In genomic region chr1:1400576-1401456, GRCh38 we compare ENCODE assay signal across 8 cellular contexts. TPM values are rescaled to one million over a fixed set of nuclear protein-coding genes. Genes with fewer than 3 reads are reported as not detected.
DNase-seq lines count a peak whose midpoint lies in the region; ATAC-seq, FAIRE-seq and TF ChIP-seq lines count a peak whose summit lies in the region.

No MANE protein-coding gene starts in this region.

- H3K79me1 ChIP-seq in mesendoderm (ENCODE audit: low read length) = peaks cover 36% of the 10 kb centered on the region

- H3K36me3 ChIP-seq in A673 (ENCODE audit: insufficient read depth, low read length, poor library complexity, severe bottlenecking) = peaks cover 63% of the 10 kb centered on the region
- H3K36me3 ChIP-seq in GM12878 (ENCODE audit: control insufficient read depth in 2 of 2, insufficient read depth in 2 of 2, low read length in 1 of 2) = peaks cover 14 to 31% of the 10 kb centered on the region in 2 experiments
- H3K36me3 ChIP-seq in mesendoderm (ENCODE audit: control insufficient read depth, insufficient read depth, low read length) = peaks cover 20% of the 10 kb centered on the region

- H3K9ac ChIP-seq in GM12878 (ENCODE audit: control insufficient read depth, insufficient read depth, low read length) (peak overlapping the region; percentile 99), mesendoderm (ENCODE audit: low read length) (peak overlapping the region; percentile 98)

- no peaks in the 10 kb centered on the region for H3K9me3 ChIP-seq in A673 (ENCODE audit: low read depth, low read length, poor library complexity, severe bottlenecking)
- H3K9me3 ChIP-seq in GM12878 (replicated peaks; ENCODE audit: control insufficient read depth, insufficient read depth, low read length) = no peaks in the 10 kb centered on the region

- no peak overlapping the region for H4K8ac ChIP-seq in mesendoderm (ENCODE audit: low read depth, low read length)

- TF ChIP-seq RAD21 in GM12878 (IDR thresholded peaks at IDR 0.05; ENCODE audit: insufficient read depth, low read depth, low read length) = no peak

- H3K18ac ChIP-seq in mesendoderm (ENCODE audit: low read length) = no peak overlapping the region

- H2AFZ ChIP-seq in GM12878 (ENCODE audit: control insufficient read depth, low read depth, low read length) = no peak overlapping the region

- no peak overlapping the region for H3K4ac ChIP-seq in mesendoderm (ENCODE audit: low read depth, low read length)

- no peak overlapping the region for H3K23ac ChIP-seq in mesendoderm (ENCODE audit: low read length)

- BruUV-seq in A673 (replicated peaks; lab: Mats Ljungman, UMichigan) (no TSS peak), GM12878 (replicated peaks; lab: Mats Ljungman, UMichigan) (no TSS peak)

- no peak overlapping the region for H2BK120ac ChIP-seq in mesendoderm (ENCODE audit: low read depth, low read length)

- no peak for DNase-seq in A673 (ENCODE audit: low spot score)
- no peak for DNase-seq in HFF-Myc (ENCODE audit: extremely low read depth, low read depth)
- DNase-seq in GM12878 (ENCODE audit: low read depth, low spot score) = no peak
- no peak for DNase-seq in mesendoderm
- DNase-seq in NCI-H1105 treated with DMSO at 0.1 percent for 48 hours (lab: John Stamatoyannopoulos, UW) = no peak
- DNase-seq in NCI-H2227 treated with DMSO at 0.1 percent for 48 hours (lab: John Stamatoyannopoulos, UW) = no peak
- no peak for DNase-seq in NCI-H526 treated with DMSO at 0.1 percent for 48 hours (lab: John Stamatoyannopoulos, UW)

- no peak for TF ChIP-seq EP300 in GM12878 (IDR thresholded peaks at IDR 0.05; ENCODE audit: borderline replicate concordance in 1 of 2, control insufficient read depth in 1 of 2, low read depth in 2 of 2, low read length in 2 of 2)

- 79% methylated on average over 22 of the region's 22 CpGs for whole genome bisulfite sequencing in GM12878 (ENCODE audit: insufficient coverage, insufficient replicate concordance, low lambda C conversion rate, missing lambda C conversion rate)
- no CpG with 5 or more reads among the region's 22 CpGs for WGBS in mesendoderm (ENCODE audit: extremely low coverage, insufficient coverage, low lambda C conversion rate)

- H3K56ac ChIP-seq in mesendoderm (ENCODE audit: low read length) = peak overlapping the region; percentile 99

- H4K20me1 ChIP-seq in GM12878 (ENCODE audit: control insufficient read depth, insufficient read depth) = no peaks in the 10 kb centered on the region; the same call in 1 of the 2 replicates

- POLR2A ChIA-PET in A673 (lab: Charles Lee; ENCODE audit: low non-redundant PET) (interaction anchor here (0.6 kb wide), 1 partner anchor 12 kb away, joined by 6 read pairs; no protein-coding TSS in a partner anchor), GM12878 (lab: Charles Lee) (interaction anchor here (1.2 to 2.1 kb wide), 3 partner anchors 14 to 37 kb away, joined by 6 to 17 read pairs (median 6); partner anchors contain the start of gene AURKAIP1)

- intact Hi-C loops in A673 (cut with micrococcal nuclease; ENCODE audit: unreplicated experiment) = no loop called here
- intact Hi-C loops in GM12878 (cut with micrococcal nuclease; ENCODE audit: unreplicated experiment) = no loop called here

- ATAC-seq in GM12878 (no peak), HG03045 (IDR thresholded peaks at IDR 0.05; ENCODE audit: unreplicated experiment) (no peak)

- no peak overlapping the region for H2BK5ac ChIP-seq in mesendoderm (ENCODE audit: low read length)

- CTCF ChIA-PET in A673 (lab: Charles Lee) = interaction anchor here (0.6 kb wide), 1 partner anchor 31 kb away, joined by 3 read pairs; no protein-coding TSS in a partner anchor
- CTCF ChIA-PET in GM12878 (lab: Yijun Ruan, JAX) = interaction anchor here (1.3 to 1.6 kb wide), 5 partner anchors 15 to 40 kb away, joined by 3 to 6 read pairs (median 4); partner anchors contain the start of gene AURKAIP1

- peak; percentile 62 for TF ChIP-seq POLR2A in GM12878 (IDR thresholded peaks at IDR 0.05; ENCODE audit: low read depth, low read length)

- TF ChIP-seq CTCF in A673 (conservative IDR thresholded peaks at IDR 0.05; ENCODE audit: low read depth, low read length) (no peak), HFF-Myc (IDR thresholded peaks at IDR 0.05; ENCODE audit: low read depth, low read length, missing control alignments) (no peak), GM12878 (IDR thresholded peaks at IDR 0.05 in 2 of 3, conservative IDR thresholded peaks at IDR 0.05 in 1 of 3; ENCODE audit: control insufficient read depth in 2 of 3, extremely low read depth in 1 of 3, insufficient read depth in 1 of 3, low read depth in 3 of 3, low read length in 3 of 3) (no peak)

- H2BK15ac ChIP-seq in mesendoderm (replicated peaks; ENCODE audit: low read depth) = no peak overlapping the region

- H3K4me3 ChIP-seq in A673 (ENCODE audit: low read depth, low read length, poor library complexity, severe bottlenecking) (peak overlapping the region; percentile 97), HFF-Myc (replicated peaks; ENCODE audit: low read depth, low read length) (peak overlapping the region; percentile 98), GM12878 (peak overlapping the region; percentile 77), mesendoderm (ENCODE audit: low read length) (peak overlapping the region; percentile 100)

- RAD21 ChIA-PET in GM12878 (lab: Charles Lee; ENCODE audit: unreplicated experiment) = interaction anchor here (1.0 to 1.7 kb wide), 3 partner anchors 9 to 40 kb away, joined by 3 to 4 read pairs (median 3); no protein-coding TSS in a partner anchor

- peaks cover 17% of the 10 kb centered on the region for H3K4me1 ChIP-seq in A673 (ENCODE audit: insufficient read depth, low read length, poor library complexity, severe bottlenecking)
- peaks cover 30% of the 10 kb centered on the region for H3K4me1 ChIP-seq in GM12878 (ENCODE audit: control insufficient read depth, insufficient read depth, low read length)
- H3K4me1 ChIP-seq in mesendoderm (ENCODE audit: control insufficient read depth, low read depth, low read length) = no peaks in the 10 kb centered on the region

- in situ Hi-C loops in GM12878 (cut with MboI) = loop anchor here (5.0 kb wide), 1 partner anchor 106 kb away; no protein-coding TSS in a partner anchor

- SMC1A ChIA-PET in GM12878 (lab: Charles Lee; ENCODE audit: uncharacterized antibody, unreplicated experiment) = interaction anchor here (0.7 to 0.9 kb wide), 2 partner anchors 37 to 41 kb away, joined by 3 read pairs; no protein-coding TSS in a partner anchor

- H3K79me2 ChIP-seq in GM12878 (ENCODE audit: control insufficient read depth, insufficient read depth, low read length) (peaks cover 63% of the 10 kb centered on the region), mesendoderm (ENCODE audit: control insufficient read depth, insufficient read depth, low read length) (peaks cover 42% of the 10 kb centered on the region)

- no peaks in the 10 kb centered on the region for H3K27me3 ChIP-seq in A673 (replicated peaks; ENCODE audit: insufficient read depth, low read depth, low read length, poor library complexity)
- H3K27me3 ChIP-seq in GM12878 (replicated peaks in 1 of 2; ENCODE audit: control insufficient read depth in 2 of 2, insufficient read depth in 2 of 2, low read length in 1 of 2) = no peaks in the 10 kb centered on the region
- H3K27me3 ChIP-seq in mesendoderm (ENCODE audit: insufficient read depth, low read length, poor library complexity) = no peaks in the 10 kb centered on the region

- peak overlapping the region; percentile 73 for H3K4me2 ChIP-seq in GM12878 (ENCODE audit: control insufficient read depth, insufficient read depth)
- H3K4me2 ChIP-seq in mesendoderm (ENCODE audit: low read length) = peak overlapping the region; percentile 100

- no peak overlapping the region for H2AK5ac ChIP-seq in mesendoderm (ENCODE audit: low read length)

- H4K5ac ChIP-seq in mesendoderm (ENCODE audit: low read length) = no peak overlapping the region

- peak overlapping the region; percentile 97 for H3K27ac ChIP-seq in A673 (ENCODE audit: low read depth, low read length, poor library complexity, severe bottlenecking)
- H3K27ac ChIP-seq in GM12878 (ENCODE audit: control insufficient read depth, insufficient read depth) = peak overlapping the region; percentile 78
- H3K27ac ChIP-seq in mesendoderm (ENCODE audit: low read depth, low read length) = no peak overlapping the region

- FAIRE-seq in GM12878 (lab: Jason Lieb, UNC) = no peak

RNA-seq across cellular contexts. Expression of gene CCNL2, which starts 1.7 kb away (rescaled TPM):
- total RNA-seq in A673 (2021) (206 and 213 TPM in 2 replicates), GM12878 (2014; rRNA removed) (102 and 106 TPM in 2 replicates), GM12878 (2014; rRNA removed; fragmentation: Illumina TruSeq; extraction: Trizol) (42.5 and 43.2 TPM in 2 replicates), GM12878 (2021) (83.8 and 101 TPM in 2 replicates)
- 379 and 418 TPM in 2 replicates for total RNA-seq in GM12878 (2013; cell fraction: nucleolus; rRNA removed)
- 37.9 TPM for polyA plus RNA-seq in GM12878 (2011; ENCODE audit: low read depth)
- polyA plus RNA-seq in GM12878 (2011; rRNA removed) (112 and 115 TPM in 2 replicates), GM12878 (2014; fragmentation: Illumina TruSeq; extraction: Trizol) (33.7 and 54.3 TPM in 2 replicates), GM12878 (2014; fragmentation: Nextera tagmentation; extraction: Ambion mirVana) (1 to 10 TPM; 2.1 to 5.5 TPM), GM12878 (2014; rRNA removed) (143 and 153 TPM in 2 replicates), GM12878 (2016; fragmentation: Nextera tagmentation; extraction: Ambion mirVana) (100 to 1,000 TPM; 100 to 102 TPM)
- 80.7 and 108 TPM in 2 replicates for polyA plus RNA-seq in GM12878 (2011; cell fraction: cytosol; rRNA removed)
- 831 and 868 TPM in 2 replicates for polyA plus RNA-seq in GM12878 (2011; cell fraction: nucleus; rRNA removed)
- polyA plus RNA-seq in GM12878 (2012) = 67.0 and 72.4 TPM in 2 replicates
- polyA minus RNA-seq in GM12878 (2011; rRNA and poly(A)+ RNA removed) = 59.9 and 80.8 TPM in 2 replicates
- polyA minus RNA-seq in GM12878 (2011; cell fraction: cytosol; rRNA and poly(A)+ RNA removed) = 21.0 and 30.3 TPM in 2 replicates
- 105 and 145 TPM in 2 replicates for polyA minus RNA-seq in GM12878 (2011; cell fraction: nucleus; rRNA and poly(A)+ RNA removed)
- polyA plus RNA-seq in mesendoderm (2013, experiment 1 of 2) = 65.2 TPM
- polyA plus RNA-seq in mesendoderm (2013, experiment 2 of 2) = 61.8 TPM

RNA-seq across cellular contexts. Expression of gene MRPL20, which starts 6.3 kb away (rescaled TPM):
- total RNA-seq in A673 (2021) (137 and 151 TPM in 2 replicates), GM12878 (2014; rRNA removed) (205 and 223 TPM in 2 replicates), GM12878 (2014; rRNA removed; fragmentation: Illumina TruSeq; extraction: Trizol) (132 and 153 TPM in 2 replicates), GM12878 (2021) (141 and 149 TPM in 2 replicates)
- 47.9 and 53.1 TPM in 2 replicates for total RNA-seq in GM12878 (2013; cell fraction: nucleolus; rRNA removed)
- 92.4 TPM for polyA plus RNA-seq in GM12878 (2011; ENCODE audit: low read depth)
- polyA plus RNA-seq in GM12878 (2011; rRNA removed) (143 and 146 TPM in 2 replicates), GM12878 (2014; fragmentation: Illumina TruSeq; extraction: Trizol) (115 and 129 TPM in 2 replicates), GM12878 (2014; fragmentation: Nextera tagmentation; extraction: Ambion mirVana) (100 to 1,000 TPM; 519 to 525 TPM), GM12878 (2014; rRNA removed) (287 and 301 TPM in 2 replicates), GM12878 (2016; fragmentation: Nextera tagmentation; extraction: Ambion mirVana) (100 to 1,000 TPM; 366 to 375 TPM)
- polyA plus RNA-seq in GM12878 (2011; cell fraction: cytosol; rRNA removed) = 168 and 192 TPM in 2 replicates
- 105 and 125 TPM in 2 replicates for polyA plus RNA-seq in GM12878 (2011; cell fraction: nucleus; rRNA removed)
- 151 and 170 TPM in 2 replicates for polyA plus RNA-seq in GM12878 (2012)
- polyA minus RNA-seq in GM12878 (2011; rRNA and poly(A)+ RNA removed) = 72.9 and 94.2 TPM in 2 replicates
- polyA minus RNA-seq in GM12878 (2011; cell fraction: cytosol; rRNA and poly(A)+ RNA removed) = 54.8 and 63.4 TPM in 2 replicates
- polyA minus RNA-seq in GM12878 (2011; cell fraction: nucleus; rRNA and poly(A)+ RNA removed) = 26.7 and 39.5 TPM in 2 replicates
- 287 TPM for polyA plus RNA-seq in mesendoderm (2013, experiment 1 of 2)
- 288 TPM for polyA plus RNA-seq in mesendoderm (2013, experiment 2 of 2)

RNA-seq across cellular contexts. Expression of gene ANKRD65, which starts 20.3 kb away (rescaled TPM):
- not detected in 2 replicates for total RNA-seq in A673 (2021)
- 1.2 and 1.8 TPM in 2 replicates for total RNA-seq in GM12878 (2013; cell fraction: nucleolus; rRNA removed)
- total RNA-seq in GM12878 (2014; rRNA removed) = 0.17 and 0.33 TPM in 2 replicates
- total RNA-seq in GM12878 (2014; rRNA removed; fragmentation: Illumina TruSeq; extraction: Trizol) = 0.18 and 0.45 TPM in 2 replicates
- 0.96 and 1.2 TPM in 2 replicates for total RNA-seq in GM12878 (2021)
- 0.42 TPM for polyA plus RNA-seq in GM12878 (2011; ENCODE audit: low read depth)
- polyA plus RNA-seq in GM12878 (2011; rRNA removed) = 0.12 and 0.24 TPM in 2 replicates
- 0.21 and 0.38 TPM in 2 replicates for polyA plus RNA-seq in GM12878 (2011; cell fraction: cytosol; rRNA removed)
- 2.0 and 2.3 TPM in 2 replicates for polyA plus RNA-seq in GM12878 (2011; cell fraction: nucleus; rRNA removed)
- 1.3 TPM in 2 replicates for polyA plus RNA-seq in GM12878 (2012)
- 0.14 and 0.29 TPM in 2 replicates for polyA plus RNA-seq in GM12878 (2014; fragmentation: Illumina TruSeq; extraction: Trizol)
- under 1 TPM; 0.05 to 0.15 TPM for polyA plus RNA-seq in GM12878 (2014; fragmentation: Nextera tagmentation; extraction: Ambion mirVana)
- polyA plus RNA-seq in GM12878 (2014; rRNA removed) = 0.86 and 0.94 TPM in 2 replicates
- polyA plus RNA-seq in GM12878 (2016; fragmentation: Nextera tagmentation; extraction: Ambion mirVana) = 1 to 10 TPM; 1.8 to 2.8 TPM
- 0.15 TPM in 1 of 2 replicates, not detected in the other for polyA minus RNA-seq in GM12878 (2011; rRNA and poly(A)+ RNA removed)
- polyA minus RNA-seq in GM12878 (2011; cell fraction: cytosol; rRNA and poly(A)+ RNA removed) = not detected in 2 replicates
- 0.36 TPM in 1 of 2 replicates, not detected in the other for polyA minus RNA-seq in GM12878 (2011; cell fraction: nucleus; rRNA and poly(A)+ RNA removed)
- polyA plus RNA-seq in mesendoderm (2013, experiment 1 of 2) = 1.2 TPM
- 1.4 TPM for polyA plus RNA-seq in mesendoderm (2013, experiment 2 of 2)

RNA-seq across cellular contexts. Expression of gene AURKAIP1, which starts 25.8 kb away (rescaled TPM):
- 172 and 176 TPM in 2 replicates for total RNA-seq in A673 (2021)
- total RNA-seq in GM12878 (2013; cell fraction: nucleolus; rRNA removed) = 22.6 and 24.0 TPM in 2 replicates
- total RNA-seq in GM12878 (2014; rRNA removed) = 146 and 177 TPM in 2 replicates
- 30.2 and 37.4 TPM in 2 replicates for total RNA-seq in GM12878 (2014; rRNA removed; fragmentation: Illumina TruSeq; extraction: Trizol)
- total RNA-seq in GM12878 (2021) = 198 and 210 TPM in 2 replicates
- 20.8 TPM for polyA plus RNA-seq in GM12878 (2011; ENCODE audit: low read depth)
- polyA plus RNA-seq in GM12878 (2011; rRNA removed) = 38.3 and 66.8 TPM in 2 replicates
- 70.8 and 124 TPM in 2 replicates for polyA plus RNA-seq in GM12878 (2011; cell fraction: cytosol; rRNA removed)
- 62.5 and 90.9 TPM in 2 replicates for polyA plus RNA-seq in GM12878 (2011; cell fraction: nucleus; rRNA removed)
- 75.5 and 78.2 TPM in 2 replicates for polyA plus RNA-seq in GM12878 (2012)
- 3.9 and 26.5 TPM in 2 replicates for polyA plus RNA-seq in GM12878 (2014; fragmentation: Illumina TruSeq; extraction: Trizol)
- polyA plus RNA-seq in GM12878 (2014; fragmentation: Nextera tagmentation; extraction: Ambion mirVana) = 10 to 100 TPM in 1 of 2 experiments, 1 to 10 TPM in 1; 6.5 to 26.6 TPM
- polyA plus RNA-seq in GM12878 (2014; rRNA removed) = 173 and 210 TPM in 2 replicates
- 100 to 1,000 TPM; 341 to 366 TPM for polyA plus RNA-seq in GM12878 (2016; fragmentation: Nextera tagmentation; extraction: Ambion mirVana)
- 8.2 and 28.6 TPM in 2 replicates for polyA minus RNA-seq in GM12878 (2011; rRNA and poly(A)+ RNA removed)
- 20.0 and 26.7 TPM in 2 replicates for polyA minus RNA-seq in GM12878 (2011; cell fraction: cytosol; rRNA and poly(A)+ RNA removed)
- polyA minus RNA-seq in GM12878 (2011; cell fraction: nucleus; rRNA and poly(A)+ RNA removed) = 17.2 and 20.6 TPM in 2 replicates
- polyA plus RNA-seq in mesendoderm (2013, experiment 1 of 2) = 119 TPM
- polyA plus RNA-seq in mesendoderm (2013, experiment 2 of 2) = 120 TPM

RNA-seq across cellular contexts. Expression of gene VWA1, which starts 34.7 kb away (rescaled TPM):
- total RNA-seq in A673 (2021) (0.92 and 2.7 TPM in 2 replicates), GM12878 (2014; rRNA removed) (0.40 and 0.71 TPM in 2 replicates), GM12878 (2014; rRNA removed; fragmentation: Illumina TruSeq; extraction: Trizol) (0.13 and 0.14 TPM in 2 replicates), GM12878 (2021) (1.7 and 1.8 TPM in 2 replicates)
- 1.5 and 2.3 TPM in 2 replicates for total RNA-seq in GM12878 (2013; cell fraction: nucleolus; rRNA removed)
- 0.70 TPM for polyA plus RNA-seq in GM12878 (2011; ENCODE audit: low read depth)
- polyA plus RNA-seq in GM12878 (2011; rRNA removed) (0.45 and 1.1 TPM in 2 replicates), GM12878 (2014; fragmentation: Illumina TruSeq; extraction: Trizol) (0.03 TPM in 1 of 2 replicates, not detected in the other), GM12878 (2014; fragmentation: Nextera tagmentation; extraction: Ambion mirVana) (under 1 TPM in 1 of 2 experiments, not detected in 1; 0.02 TPM), GM12878 (2014; rRNA removed) (0.40 and 0.56 TPM in 2 replicates), GM12878 (2016; fragmentation: Nextera tagmentation; extraction: Ambion mirVana) (under 1 TPM in 1 of 2 experiments, not detected in 1; 0.24 TPM)
- 1.4 and 2.3 TPM in 2 replicates for polyA plus RNA-seq in GM12878 (2011; cell fraction: cytosol; rRNA removed)
- polyA plus RNA-seq in GM12878 (2011; cell fraction: nucleus; rRNA removed) = 3.6 and 5.8 TPM in 2 replicates
- polyA plus RNA-seq in GM12878 (2012) = 4.1 and 4.9 TPM in 2 replicates
- polyA minus RNA-seq in GM12878 (2011; rRNA and poly(A)+ RNA removed) = 0.51 and 0.88 TPM in 2 replicates
- 0.42 and 0.80 TPM in 2 replicates for polyA minus RNA-seq in GM12878 (2011; cell fraction: cytosol; rRNA and poly(A)+ RNA removed)
- 1.7 and 1.8 TPM in 2 replicates for polyA minus RNA-seq in GM12878 (2011; cell fraction: nucleus; rRNA and poly(A)+ RNA removed)
- polyA plus RNA-seq in mesendoderm (2013, experiment 1 of 2) = 21.5 TPM
- 21.0 TPM for polyA plus RNA-seq in mesendoderm (2013, experiment 2 of 2)
